ENCODE assay signal across 8 cellular contexts in genomic region chr16:22369221-22369811, GRCh38. TPM values are rescaled to one million over a fixed set of nuclear protein-coding genes. Genes with fewer than 3 reads are reported as not detected.
DNase-seq lines count a peak whose midpoint lies in the region; ATAC-seq and TF ChIP-seq lines count a peak whose summit lies in the region.

No MANE protein-coding gene starts in this region.

- H3K4me3 Mint-ChIP-seq in stimulated activated effector memory CD8-positive, alpha-beta T cell treated with anti-CD3 and anti-CD28 coated beads, Interleukin-12 subunit alpha, Interleukin-12 subunit beta, amount 100 ng/mL, for 72 hours: peak overlapping the region; percentile 8

- H3K36me3 ChIP-seq in Peyer's patch: peaks cover 0 to 8% (median 0%) of the 10 kb centered on the region in 3 donors
- H3K36me3 ChIP-seq in esophagus muscularis mucosa: peaks cover 0 to 6% (median 4%) of the 10 kb centered on the region in 4 donors

- H3K27ac Mint-ChIP-seq in stimulated activated effector memory CD8-positive, alpha-beta T cell treated with anti-CD3 and anti-CD28 coated beads, Interleukin-12 subunit alpha, Interleukin-12 subunit beta, amount 100 ng/mL, for 72 hours: peak overlapping the region; percentile 40

- peaks cover 43% of the 10 kb centered on the region for H3K36me3 Mint-ChIP-seq in stimulated activated effector memory CD8-positive, alpha-beta T cell treated with anti-CD3 and anti-CD28 coated beads, Interleukin-12 subunit alpha, Interleukin-12 subunit beta, amount 100 ng/mL, for 72 hours

- H3K4me3 ChIP-seq in Peyer's patch: no peak overlapping the region
- H3K4me3 ChIP-seq in esophagus muscularis mucosa: no peak overlapping the region

- 47% methylated on average over 3 of the region's 3 CpGs for WGBS in esophagus muscularis mucosa

- H3K4me1 ChIP-seq in Peyer's patch (peaks cover 0 to 39% (median 8%) of the 10 kb centered on the region in 4 donors), esophagus muscularis mucosa (peaks cover 26 to 89% (median 88%) of the 10 kb centered on the region in 4 donors)

- TF ChIP-seq CTCF in Peyer's patch (IDR thresholded peaks at IDR 0.05): no peak
- TF ChIP-seq CTCF in esophagus muscularis mucosa (IDR thresholded peaks at IDR 0.05): no peak

- H3K9me3 ChIP-seq in Peyer's patch: no peaks in the 10 kb centered on the region
- H3K9me3 ChIP-seq in esophagus muscularis mucosa: no peaks in the 10 kb centered on the region

- TF ChIP-seq POLR2A in Peyer's patch (IDR thresholded peaks at IDR 0.05) (no peak), esophagus muscularis mucosa (IDR thresholded peaks at IDR 0.05; ENCODE audit: low read depth) (no peak)

- H3K27me3 ChIP-seq in Peyer's patch (no peaks in the 10 kb centered on the region), esophagus muscularis mucosa (no peaks in the 10 kb centered on the region)

- no peak for ATAC-seq in stimulated activated effector memory CD8-positive, alpha-beta T cell treated with anti-CD3 and anti-CD28 coated beads, Interleukin-12 subunit alpha, Interleukin-12 subunit beta, amount 100 ng/mL, for 72 hours

- H3K9me3 Mint-ChIP-seq in stimulated activated effector memory CD8-positive, alpha-beta T cell treated with anti-CD3 and anti-CD28 coated beads, Interleukin-12 subunit alpha, Interleukin-12 subunit beta, amount 100 ng/mL, for 72 hours: no peaks in the 10 kb centered on the region

- intact Hi-C loops in esophagus muscularis mucosa (cut with DNase I): no loop called here

- H3K4me1 Mint-ChIP-seq in stimulated activated effector memory CD8-positive, alpha-beta T cell treated with anti-CD3 and anti-CD28 coated beads, Interleukin-12 subunit alpha, Interleukin-12 subunit beta, amount 100 ng/mL, for 72 hours: peaks cover 74% of the 10 kb centered on the region

- H3K27ac ChIP-seq in Peyer's patch (peak overlapping the region in 3 of 4 donors; percentile 41 to 93 (median 90)), esophagus muscularis mucosa (replicated peaks in 1 of 4) (peak overlapping the region; percentile 93 to 98 (median 95))

- TF ChIP-seq EP300 in esophagus muscularis mucosa (IDR thresholded peaks at IDR 0.05): no peak

- peak; percentile 66 for DNase-seq in SIG-M5 treated with dmso at 0.1 percent for 504 hours (lab: John Stamatoyannopoulos, UW; ENCODE audit: unreplicated experiment)
- DNase-seq in SIG-M5 (lab: John Stamatoyannopoulos, UW): no peak
- no peak for DNase-seq in Peyer's patch
- DNase-seq in esophagus muscularis mucosa (ENCODE audit: extremely low spot score): no peak
- no peak for DNase-seq in stimulated activated effector memory CD8-positive, alpha-beta T cell treated with anti-CD3 and anti-CD28 coated beads, Interleukin-12 subunit alpha, Interleukin-12 subunit beta, amount 100 ng/mL, for 72 hours (ENCODE audit: low spot score in 2 of 2)
- no peak for DNase-seq in effector CD4-positive, alpha-beta T cell
- no peak for DNase-seq in activated CD8-positive, alpha-beta memory T cell treated with anti-CD3 and anti-CD28 coated beads for 24 hours
- no peak for DNase-seq in activated CD4-positive, alpha-beta T cell treated with anti-CD3 and anti-CD28 coated beads, Interleukin-2, amount 50 U/mL, for 4 hours

RNA-seq across cellular contexts. Expression of gene CDR2, which starts 5.1 kb away (rescaled TPM):
- total RNA-seq in Peyer's patch (10 to 100 TPM; 22.7 to 38.4 (median 30.3) TPM), esophagus muscularis mucosa (10 to 100 TPM; 37.0 to 54.0 (median 39.5) TPM)
